ENCODE assay signal across 23 cellular contexts in the genomic region with DNA sequence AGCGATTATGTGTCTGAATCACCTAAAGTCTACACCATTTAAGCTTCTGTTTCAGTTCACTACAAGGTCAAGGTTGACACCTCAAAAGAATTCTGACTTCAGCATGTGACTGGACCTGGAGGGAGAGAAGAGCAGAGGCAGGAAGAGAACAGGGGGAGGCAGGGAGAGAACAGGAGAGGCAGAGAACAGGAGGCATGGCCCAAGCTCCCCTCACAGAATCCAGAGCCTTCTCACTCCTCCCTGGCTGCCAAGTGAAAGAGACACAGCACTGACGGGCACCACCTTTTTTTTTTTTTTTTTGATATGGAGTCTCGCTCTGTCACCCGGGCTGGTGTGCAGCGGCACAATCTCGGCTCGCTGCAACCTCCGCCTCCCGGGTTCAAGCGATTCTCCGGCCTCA. TPM values are rescaled to one million over a fixed set of nuclear protein-coding genes. Genes with fewer than 3 reads are reported as not detected.
A peak's percentile ranks its signal among the peaks of the same experiment; 100 is the strongest.
DNase-seq lines count a peak whose midpoint lies in the region; ATAC-seq and TF ChIP-seq lines count a peak whose summit lies in the region.
"Had no signal": no experiment of that assay in that cellular context is flagged by ENCODE, and none has a peak within 500 bp of the region (broad histone marks: within the 10 kb centered on the region; RNA-seq: fewer than 3 reads in every experiment).

No MANE protein-coding gene starts in this region.

- no peak for TF ChIP-seq CTCF in RWPE1 (conservative IDR thresholded peaks at IDR 0.05; ENCODE audit: low read depth)
- no peak for TF ChIP-seq CTCF in cardiac muscle cell (IDR thresholded peaks at IDR 0.05; ENCODE audit: low read depth, low read length)

- peak overlapping the region in 1 of 4 donors; percentile 32 for H3K4me3 Mint-ChIP-seq in CD4-positive, CD25-positive, alpha-beta regulatory T cell
- no peak overlapping the region for H3K4me3 Mint-ChIP-seq in activated T-helper 17 cell treated with anti-CD3 and anti-CD28 coated beads, Interleukin-2, amount 50 U/mL, for 72 hours
- H3K4me3 Mint-ChIP-seq: activated CD8-positive, alpha-beta T cell treated with anti-CD3 and anti-CD28 coated beads for 36 hours; activated naive CD4-positive, alpha-beta T cell treated with anti-CD3 and anti-CD28 coated beads for 36 hours; activated T-cell treated with anti-CD3 and anti-CD28 coated beads, Interleukin-2, amount 50 U/mL, for 24 hours had no signal

- CTCF ChIA-PET in RWPE1 (lab: Yijun Ruan, JAX): interaction anchor here (0.6 kb wide), 1 partner anchor 543 kb away, joined by 3 read pairs; no protein-coding TSS in a partner anchor

- no peak overlapping the region for H3K27ac ChIP-seq in CD4-positive, CD25-positive, alpha-beta regulatory T cell (ENCODE audit: insufficient read depth, low read length, poor library complexity, severe bottlenecking)
- H3K27ac ChIP-seq in RWPE1: peak overlapping the region; percentile 72
- H3K27ac ChIP-seq in cardiac muscle cell: peak overlapping the region; percentile 23
- H3K27ac ChIP-seq: esophagus muscularis mucosa, gastrocnemius medialis had no signal

- H3K27ac Mint-ChIP-seq in CD4-positive, CD25-positive, alpha-beta regulatory T cell: peak overlapping the region in 2 of 3 donors; percentile 49 to 59
- no peak overlapping the region for H3K27ac Mint-ChIP-seq in activated T-helper 17 cell treated with anti-CD3 and anti-CD28 coated beads, Interleukin-2, amount 50 U/mL, for 72 hours
- H3K27ac Mint-ChIP-seq: activated CD8-positive, alpha-beta T cell treated with anti-CD3 and anti-CD28 coated beads for 36 hours; activated naive CD4-positive, alpha-beta T cell treated with anti-CD3 and anti-CD28 coated beads for 36 hours; activated T-cell treated with anti-CD3 and anti-CD28 coated beads, Interleukin-2, amount 50 U/mL, for 24 hours had no signal

- intact Hi-C loops in posterior vena cava (cut with DNase I): no loop called here

- H3K4me1 Mint-ChIP-seq in CD4-positive, CD25-positive, alpha-beta regulatory T cell: peaks cover 12 to 56% (median 35%) of the 10 kb centered on the region in 4 donors
- peaks cover 25% of the 10 kb centered on the region for H3K4me1 Mint-ChIP-seq in activated T-helper 17 cell treated with anti-CD3 and anti-CD28 coated beads, Interleukin-2, amount 50 U/mL, for 72 hours

- H3K27me3 Mint-ChIP-seq in CD4-positive, CD25-positive, alpha-beta regulatory T cell: no peaks in the 10 kb centered on the region
- no peaks in the 10 kb centered on the region for H3K27me3 Mint-ChIP-seq in activated T-helper 17 cell treated with anti-CD3 and anti-CD28 coated beads, Interleukin-2, amount 50 U/mL, for 72 hours
- H3K27me3 Mint-ChIP-seq: activated CD8-positive, alpha-beta T cell treated with anti-CD3 and anti-CD28 coated beads for 36 hours; activated T-cell treated with anti-CD3 and anti-CD28 coated beads, Interleukin-2, amount 50 U/mL, for 24 hours had no signal

- H3K27me3 ChIP-seq in CD4-positive, CD25-positive, alpha-beta regulatory T cell (ENCODE audit: control insufficient read depth, insufficient read depth, low read length): no peaks in the 10 kb centered on the region
- no peaks in the 10 kb centered on the region for H3K27me3 ChIP-seq in cardiac muscle cell
- H3K27me3 ChIP-seq: esophagus muscularis mucosa, gastrocnemius medialis had no signal

- peaks cover 27% of the 10 kb centered on the region for H3K36me3 ChIP-seq in CD4-positive, CD25-positive, alpha-beta regulatory T cell (ENCODE audit: control insufficient read depth, insufficient read depth, low read length)
- peaks cover 24% of the 10 kb centered on the region for H3K36me3 ChIP-seq in cardiac muscle cell

- peaks cover 5% of the 10 kb centered on the region for H3K4me1 ChIP-seq in CD4-positive, CD25-positive, alpha-beta regulatory T cell (ENCODE audit: control insufficient read depth, insufficient read depth, low read length, poor library complexity, severe bottlenecking)
- peaks cover 9% of the 10 kb centered on the region for H3K4me1 ChIP-seq in cardiac muscle cell (ENCODE audit: low read depth)

- H3K9me3 ChIP-seq in CD4-positive, CD25-positive, alpha-beta regulatory T cell (ENCODE audit: control insufficient read depth in 2 of 2, low read length in 2 of 2): no peaks in the 10 kb centered on the region
- H3K9me3 ChIP-seq in cardiac muscle cell (ENCODE audit: low read depth): no peaks in the 10 kb centered on the region
- H3K9me3 ChIP-seq: esophagus muscularis mucosa, gastrocnemius medialis had no signal

- no peak overlapping the region for H3K4me3 ChIP-seq in CD4-positive, CD25-positive, alpha-beta regulatory T cell (ENCODE audit: low read depth, low read length)
- no peak overlapping the region for H3K4me3 ChIP-seq in cardiac muscle cell
- H3K4me3 ChIP-seq: esophagus muscularis mucosa, gastrocnemius medialis had no signal

- H3K9me3 Mint-ChIP-seq in CD4-positive, CD25-positive, alpha-beta regulatory T cell: no peaks in the 10 kb centered on the region
- H3K9me3 Mint-ChIP-seq in activated T-helper 17 cell treated with anti-CD3 and anti-CD28 coated beads, Interleukin-2, amount 50 U/mL, for 72 hours: no peaks in the 10 kb centered on the region
- H3K9me3 Mint-ChIP-seq: activated CD8-positive, alpha-beta T cell treated with anti-CD3 and anti-CD28 coated beads for 36 hours; activated naive CD4-positive, alpha-beta T cell treated with anti-CD3 and anti-CD28 coated beads for 36 hours; activated T-cell treated with anti-CD3 and anti-CD28 coated beads, Interleukin-2, amount 50 U/mL, for 24 hours had no signal

- DNase-seq in CD4-positive, CD25-positive, alpha-beta regulatory T cell: no peak
- DNase-seq in RWPE1 (ENCODE audit: low spot score): no peak
- DNase-seq in cardiac muscle cell (ENCODE audit: low read depth in 1 of 2, low spot score in 1 of 2): no peak
- DNase-seq in posterior vena cava (ENCODE audit: low spot score): peak; percentile 10
- DNase-seq: activated CD4-positive, CD25-positive, alpha-beta regulatory T cell; activated CD8-positive, alpha-beta T cell treated with anti-CD3 and anti-CD28 coated beads for 36 hours; activated naive CD4-positive, alpha-beta T cell treated with anti-CD3 and anti-CD28 coated beads for 36 hours; activated T-cell treated with anti-CD3 and anti-CD28 coated beads, Interleukin-2, amount 50 U/mL, for 24 hours; DMS153; effector memory CD4-positive, alpha-beta T cell; gastrocnemius medialis; GF-D8; HCEC 1CT; islet precursor cell; NCI-H1417; NCI-H2081 treated with DMSO at 0.1 percent for 48 hours; NK-92 treated with Interleukin-12 subunit alpha and Interleukin-12 subunit beta, amount 100 ng/mL, for 24 hours; occipital lobe had no signal

- POLR2A ChIA-PET in RWPE1 (lab: Yijun Ruan, JAX; ENCODE audit: low non-redundant PET): interaction anchor here (0.7 kb wide), 1 partner anchor 46 kb away, joined by 3 read pairs; no protein-coding TSS in a partner anchor

- ATAC-seq in CD4-positive, CD25-positive, alpha-beta regulatory T cell (ENCODE audit: low read depth in 2 of 2): no peak
- ATAC-seq in activated T-helper 17 cell treated with anti-CD3 and anti-CD28 coated beads, Interleukin-2, amount 50 U/mL, for 72 hours (replicated peaks): no peak
- ATAC-seq in GM18498 (IDR thresholded peaks at IDR 0.05; ENCODE audit: unreplicated experiment) (no peak), HG02852 (IDR thresholded peaks at IDR 0.05; ENCODE audit: unreplicated experiment) (no peak)
- ATAC-seq: activated CD8-positive, alpha-beta T cell treated with anti-CD3 and anti-CD28 coated beads for 36 hours; gastrocnemius medialis; Panc1 had no signal

- H3K36me3 Mint-ChIP-seq in CD4-positive, CD25-positive, alpha-beta regulatory T cell: peaks cover 11% of the 10 kb centered on the region
- H3K36me3 Mint-ChIP-seq in activated T-helper 17 cell treated with anti-CD3 and anti-CD28 coated beads, Interleukin-2, amount 50 U/mL, for 72 hours (ENCODE audit: low read depth): peaks cover 74% of the 10 kb centered on the region

RNA-seq across cellular contexts. Expression of a gene that starts 11.4 kb away (rescaled TPM):
- 109 TPM for total RNA-seq in CD4-positive, CD25-positive, alpha-beta regulatory T cell
- 10 to 100 TPM; 46.5 to 52.8 (median 49.4) TPM for polyA plus RNA-seq in CD4-positive, CD25-positive, alpha-beta regulatory T cell
- total RNA-seq in cardiac muscle cell: 71.7 and 126 TPM in 2 replicates
- polyA plus RNA-seq in cardiac muscle cell: 149 and 160 TPM in 2 replicates
- total RNA-seq in posterior vena cava: 10 to 100 TPM; 42.0 to 59.7 TPM
- 100 to 1,000 TPM in 1 of 2 donors, 10 to 100 TPM in 1; 87.2 to 138 TPM for total RNA-seq in activated T-helper 17 cell treated with anti-CD3 and anti-CD28 coated beads, Interleukin-2, amount 50 U/mL, for 72 hours

RNA-seq across cellular contexts. Expression of a gene that starts 45.9 kb away (rescaled TPM):
- total RNA-seq in CD4-positive, CD25-positive, alpha-beta regulatory T cell: 18.7 TPM
- 10 to 100 TPM in 3 of 4 donors, 1 to 10 TPM in 1; 9.2 to 14.1 (median 11.1) TPM for polyA plus RNA-seq in CD4-positive, CD25-positive, alpha-beta regulatory T cell
- total RNA-seq in cardiac muscle cell (9.7 and 23.5 TPM in 2 replicates), posterior vena cava (10 to 100 TPM; 13.5 to 17.4 TPM)
- polyA plus RNA-seq in cardiac muscle cell: 10.6 and 11.9 TPM in 2 replicates
- 10 to 100 TPM; 21.2 to 29.4 TPM for total RNA-seq in activated T-helper 17 cell treated with anti-CD3 and anti-CD28 coated beads, Interleukin-2, amount 50 U/mL, for 72 hours

RNA-seq across cellular contexts. Expression of a gene that starts 58.3 kb away (rescaled TPM):
- total RNA-seq in CD4-positive, CD25-positive, alpha-beta regulatory T cell: 10.2 TPM
- 10 to 100 TPM in 3 of 4 donors, 1 to 10 TPM in 1; 9.5 to 13.5 (median 12.0) TPM for polyA plus RNA-seq in CD4-positive, CD25-positive, alpha-beta regulatory T cell
- total RNA-seq in cardiac muscle cell (25.5 and 57.2 TPM in 2 replicates), posterior vena cava (10 to 100 TPM in 1 of 2 donors, 1 to 10 TPM in 1; 9.9 to 11.1 TPM)
- polyA plus RNA-seq in cardiac muscle cell: 21.0 and 23.3 TPM in 2 replicates
- 10 to 100 TPM; 23.1 to 25.3 TPM for total RNA-seq in activated T-helper 17 cell treated with anti-CD3 and anti-CD28 coated beads, Interleukin-2, amount 50 U/mL, for 72 hours

RNA-seq across cellular contexts. Expression of a gene that starts 58.7 kb away (rescaled TPM):
- total RNA-seq in CD4-positive, CD25-positive, alpha-beta regulatory T cell: 38.8 TPM
- 10 to 100 TPM; 13.0 to 17.5 (median 14.7) TPM for polyA plus RNA-seq in CD4-positive, CD25-positive, alpha-beta regulatory T cell
- total RNA-seq in cardiac muscle cell (256 and 277 TPM in 2 replicates), posterior vena cava (10 to 100 TPM; 37.3 to 37.4 TPM)
- 56.5 and 66.9 TPM in 2 replicates for polyA plus RNA-seq in cardiac muscle cell
- total RNA-seq in activated T-helper 17 cell treated with anti-CD3 and anti-CD28 coated beads, Interleukin-2, amount 50 U/mL, for 72 hours: 10 to 100 TPM; 42.1 to 58.2 TPM
